ENCODE assay signal across 21 cellular contexts in the genomic region with DNA sequence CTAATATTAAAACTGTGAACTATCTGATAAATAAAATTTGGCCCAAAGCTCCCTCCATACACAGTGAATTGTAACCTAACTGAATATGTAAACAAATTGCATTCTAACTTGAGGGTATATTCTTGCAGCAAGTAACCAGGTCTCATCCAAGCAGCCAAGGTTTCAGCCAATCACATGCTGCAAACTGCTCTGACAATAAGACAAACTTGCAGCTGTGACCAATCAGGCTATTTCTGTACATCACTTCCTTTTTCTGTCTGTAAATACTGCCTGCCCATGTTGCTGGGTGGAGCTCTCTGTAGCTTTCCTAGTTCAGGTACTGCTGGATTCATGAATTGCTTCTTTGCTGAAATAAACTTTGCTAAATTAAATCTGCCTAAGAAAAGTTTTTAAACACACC.
A peak's percentile ranks its signal among the peaks of the same experiment; 100 is the strongest.
DNase-seq lines count a peak whose midpoint lies in the region; ATAC-seq, FAIRE-seq and TF ChIP-seq lines count a peak whose summit lies in the region.
"Had no signal": no experiment of that assay in that cellular context is flagged by ENCODE, and none has a peak within 500 bp of the region (broad histone marks: within the 10 kb centered on the region; RNA-seq: fewer than 3 reads in every experiment).

No MANE protein-coding gene starts in this region.

- TF ChIP-seq RAD21 in H1 (IDR thresholded peaks at IDR 0.05 in 1 of 2, conservative IDR thresholded peaks at IDR 0.05 in 1 of 2; ENCODE audit: low read depth in 2 of 2, low read length in 2 of 2): no peak

- H3K9me3 ChIP-seq in OCI-LY7 (ENCODE audit: low read length) (no peaks in the 10 kb centered on the region), H1 (ENCODE audit: insufficient read depth in 2 of 2, low read depth in 1 of 2, low read length in 1 of 2) (no peaks in the 10 kb centered on the region)

- no peak overlapping the region for H3K56ac ChIP-seq in H1 (replicated peaks; ENCODE audit: insufficient read length, low read depth, low read length)

- no peak overlapping the region for H4K8ac ChIP-seq in H1 (ENCODE audit: extremely low read depth, insufficient read depth, low read length)

- H2BK5ac ChIP-seq in H1 (ENCODE audit: low read depth, low read length): no peak overlapping the region

- H3K9ac ChIP-seq in H1 (replicated peaks in 1 of 4; ENCODE audit: extremely low read depth in 1 of 4, low read depth in 3 of 4, low read length in 3 of 4): no peak overlapping the region

- H2BK12ac ChIP-seq in H1 (ENCODE audit: low read depth, low read length): no peak overlapping the region

- intact Hi-C loops in OCI-LY7 (cut with micrococcal nuclease; ENCODE audit: unreplicated experiment): no loop called here

- CTCF ChIA-PET in OCI-LY7 (lab: Charles Lee; ENCODE audit: unreplicated experiment): no interaction called here
- CTCF ChIA-PET in H1 (lab: Charles Lee; ENCODE audit: partially characterized antibody): interaction anchor here (0.9 kb wide), 1 partner anchor 797 kb away, joined by 3 read pairs; no protein-coding TSS in a partner anchor

- no peak overlapping the region for H3K14ac ChIP-seq in H1 (ENCODE audit: insufficient read length)

- no peak overlapping the region for H2BK20ac ChIP-seq in H1 (ENCODE audit: low read length)

- no peak for FAIRE-seq in H1 (lab: Jason Lieb, UNC)
- FAIRE-seq: G401.6, GM12891, GM18507, H54 had no signal

- DNase-seq in CMK (ENCODE audit: low read depth): peak; percentile 2
- peak; percentile 43 for DNase-seq in OCI-LY7 (ENCODE audit: low spot score)
- no peak for DNase-seq in H1 (ENCODE audit: low read depth in 1 of 2, low spot score in 2 of 2)
- DNase-seq in AML-193 (lab: John Stamatoyannopoulos, UW): no peak
- DNase-seq in DMS153 (lab: John Stamatoyannopoulos, UW): no peak
- no peak for DNase-seq in NCI-H1092 treated with DMSO at 0.1 percent for 48 hours (lab: John Stamatoyannopoulos, UW)
- DNase-seq: COR-L47, DND-41, HFFc6, NCI-H1436, NCI-H2029, NCI-H774, SHP77 treated with DMSO at 0.1 percent for 48 hours, SW 1271 had no signal

- no peaks in the 10 kb centered on the region for H4K20me1 ChIP-seq in OCI-LY7 (ENCODE audit: insufficient read depth, low read length)
- H4K20me1 ChIP-seq in H1 (replicated peaks in 1 of 2; ENCODE audit: control insufficient read depth in 1 of 2, insufficient read depth in 2 of 2, low read length in 2 of 2): no peaks in the 10 kb centered on the region

- no TSS peak for BruUV-seq in OCI-LY7 (replicated peaks; lab: Mats Ljungman, UMichigan)

- no peak overlapping the region for H4K91ac ChIP-seq in H1 (replicated peaks; ENCODE audit: insufficient read length, low read length)

- H2AK5ac ChIP-seq in H1 (ENCODE audit: low read depth, low read length): no peak overlapping the region

- no peak overlapping the region for H3K4me3 ChIP-seq in OCI-LY7 (ENCODE audit: low read depth, low read length, poor library complexity, severe bottlenecking)
- no peak overlapping the region for H3K4me3 ChIP-seq in H1 (ENCODE audit: extremely low read depth in 1 of 4, insufficient read depth in 2 of 4, low read depth in 3 of 4, low read length in 4 of 4)

- H3K9me2 ChIP-seq in OCI-LY7 (ENCODE audit: insufficient read depth, low read length): no peaks in the 10 kb centered on the region

- H4K5ac ChIP-seq in H1 (ENCODE audit: insufficient read length, low read depth, low read length): no peak overlapping the region

- no peaks in the 10 kb centered on the region for H3K23me2 ChIP-seq in H1 (ENCODE audit: low read depth, low read length)

- H3K27ac ChIP-seq in OCI-LY7 (ENCODE audit: low read depth, low read length, poor library complexity, severe bottlenecking) (no peak overlapping the region), H1 (ENCODE audit: low read depth, low read length) (no peak overlapping the region)
- H3K27ac ChIP-seq: C4-2B had no signal

- TF ChIP-seq POLR2A in H1 (IDR thresholded peaks at IDR 0.05; ENCODE audit: control extremely low read depth in 1 of 2, low read depth in 2 of 2, low read length in 2 of 2): no peak

- H2BK120ac ChIP-seq in H1 (replicated peaks; ENCODE audit: low read depth, low read length): no peak overlapping the region

- no peak overlapping the region for H3K4ac ChIP-seq in H1 (replicated peaks; ENCODE audit: insufficient read length, low read depth, low read length)

- TF ChIP-seq CTCF in OCI-LY7 (conservative IDR thresholded peaks at IDR 0.05; ENCODE audit: low read length) (no peak), H1 (IDR thresholded peaks at IDR 0.05; ENCODE audit: control extremely low read depth in 1 of 3, insufficient read depth in 1 of 3, low read depth in 1 of 3, low read length in 3 of 3) (no peak)

- 0 out of 2 replicates have a peak overlapping the region, but pooled peaks have one; percentile 6 for H2AFZ ChIP-seq in OCI-LY7 (ENCODE audit: low read length)
- H2AFZ ChIP-seq in H1 (ENCODE audit: low read length): 0 out of 2 replicates have a peak overlapping the region, but pooled peaks have one; percentile 60

- TF ChIP-seq EP300 in H1 (IDR thresholded peaks at IDR 0.05; ENCODE audit: borderline replicate concordance in 1 of 2, low read depth in 2 of 2, low read length in 2 of 2): no peak

- no peak overlapping the region for H3K23ac ChIP-seq in H1 (ENCODE audit: insufficient read length)

- H3K79me2 ChIP-seq in OCI-LY7 (ENCODE audit: insufficient read depth, low read depth, low read length) (no peaks in the 10 kb centered on the region), H1 (ENCODE audit: control insufficient read depth in 1 of 2, insufficient read depth in 2 of 2, low read length in 2 of 2) (no peaks in the 10 kb centered on the region)

- H3K4me2 ChIP-seq in OCI-LY7 (ENCODE audit: low read length): no peak overlapping the region
- H3K4me2 ChIP-seq in H1 (ENCODE audit: insufficient read depth in 1 of 2, low read depth in 2 of 2, low read length in 2 of 2): no peak overlapping the region

- no peaks in the 10 kb centered on the region for H3K4me1 ChIP-seq in OCI-LY7 (ENCODE audit: insufficient read depth, low read length, poor library complexity, severe bottlenecking)
- H3K4me1 ChIP-seq in H1 (replicated peaks in 1 of 4; ENCODE audit: control insufficient read depth in 3 of 4, insufficient read depth in 4 of 4, low read length in 3 of 4): peaks cover 0 to 2% (median 0%) of the 10 kb centered on the region in 4 experiments; a peak in 2 of 7 replicates

- no peaks in the 10 kb centered on the region for H3K36me3 ChIP-seq in OCI-LY7 (ENCODE audit: insufficient read depth, low read length)
- H3K36me3 ChIP-seq in H1 (ENCODE audit: control insufficient read depth in 2 of 4, insufficient read depth in 4 of 4, low read length in 3 of 4): no peaks in the 10 kb centered on the region

- H3K27me3 ChIP-seq in H1 (replicated peaks in 1 of 4; ENCODE audit: control insufficient read depth in 3 of 4, extremely low read depth in 1 of 4, insufficient read depth in 3 of 4, low read length in 3 of 4): no peaks in the 10 kb centered on the region

- no peak overlapping the region for H2BK15ac ChIP-seq in H1 (ENCODE audit: low read length)

- H3K18ac ChIP-seq in H1 (ENCODE audit: extremely low read depth, low read length): no peak overlapping the region

- POLR2A ChIA-PET in OCI-LY7 (lab: Charles Lee) (no interaction called here), H1 (lab: Charles Lee; ENCODE audit: partially characterized antibody) (interaction anchor here (0.6 kb wide), 1 partner anchor 58 kb away, joined by 3 read pairs; no protein-coding TSS in a partner anchor)

- ATAC-seq in HG02759 (IDR thresholded peaks at IDR 0.05; ENCODE audit: unreplicated experiment): peak; percentile 44
- no peak for ATAC-seq in GM21447 (IDR thresholded peaks at IDR 0.05; ENCODE audit: unreplicated experiment)

- H3K79me1 ChIP-seq in H1 (ENCODE audit: low read depth, low read length): no peaks in the 10 kb centered on the region

TF ChIP-seq in H1, 55 proteins besides CTCF, POLR2A, EP300 and RAD21:
- TF ChIP-seq, protein P1, sequence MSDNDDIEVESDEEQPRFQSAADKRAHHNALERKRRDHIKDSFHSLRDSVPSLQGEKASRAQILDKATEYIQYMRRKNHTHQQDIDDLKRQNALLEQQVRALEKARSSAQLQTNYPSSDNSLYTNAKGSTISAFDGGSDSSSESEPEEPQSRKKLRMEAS (IDR thresholded peaks at IDR 0.05): no peak
- TF ChIP-seq CBX8 (IDR thresholded peaks at IDR 0.05; ENCODE audit: borderline replicate concordance, low read depth, low read length): no peak
- TF ChIP-seq RXRA (IDR thresholded peaks at IDR 0.05; ENCODE audit: insufficient read depth, low read depth, low read length): no peak
- TF ChIP-seq TCF12 (IDR thresholded peaks at IDR 0.05; ENCODE audit: low read depth, low read length): no peak

Comparison
In these comparisons a context has a peak if more than half of its experiments do, and no peak if none do; other contexts are left out.
1. DNase-seq: peak in CMK (single experiment) and OCI-LY7 (single experiment); none in H1 (0 of 2), AML-193 (0 of 2), DMS153 (single experiment) and NCI-H1092 treated with DMSO at 0.1 percent for 48 hours (single experiment).